22 cellular contexts compared by ENCODE assay signal in the genomic region with DNA sequence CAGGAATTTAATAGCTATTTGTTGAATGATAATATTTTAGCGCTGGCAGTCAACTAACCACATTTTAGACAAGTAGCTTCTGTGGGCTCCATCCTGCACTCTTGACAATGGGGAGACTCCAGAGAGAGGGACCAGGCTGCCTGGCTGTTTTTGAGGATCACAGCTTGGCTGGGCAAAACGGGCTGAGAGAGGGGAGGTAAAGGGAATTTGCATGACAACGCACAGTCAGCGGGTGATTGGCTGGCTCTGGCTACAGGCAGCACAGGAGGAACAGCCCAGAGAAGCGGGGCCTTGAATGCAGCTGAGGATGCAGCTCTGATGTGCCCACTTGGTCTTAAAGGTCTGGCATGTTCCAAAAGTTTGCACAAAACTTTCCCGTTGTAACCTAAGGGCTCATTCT. TPM values are rescaled to one million over a fixed set of nuclear protein-coding genes. Genes with fewer than 3 reads are reported as not detected.
DNase-seq lines count a peak whose midpoint lies in the region; ATAC-seq and TF ChIP-seq lines count a peak whose summit lies in the region.
"Had no signal": no experiment of that assay in that cellular context is flagged by ENCODE, and none has a peak within 500 bp of the region (broad histone marks: within the 10 kb centered on the region; RNA-seq: fewer than 3 reads in every experiment).

No MANE protein-coding gene starts in this region.

- H3K27ac Mint-ChIP-seq in WTC11, result no peak overlapping the region

- H3K4me3 Mint-ChIP-seq in WTC11, result no peak overlapping the region
- H3K4me3 Mint-ChIP-seq: IgD-negative memory B cell had no signal

- H3K9me3 Mint-ChIP-seq in WTC11, result 0 out of 2 replicates have a peak, but pooled peaks cover 4% of the 10 kb centered on the region
- H3K9me3 Mint-ChIP-seq: IgD-negative memory B cell had no signal

- no peak for TF ChIP-seq CTCF in WTC11 (IDR thresholded peaks at IDR 0.05)
- TF ChIP-seq CTCF in spleen (IDR thresholded peaks at IDR 0.05 in 8 of 11, conservative IDR thresholded peaks at IDR 0.05 in 3 of 11), result no peak

- DNase-seq in NCI-H146 (lab: John Stamatoyannopoulos, UW) (peak; percentile 21), NCI-H146 treated with DMSO at 0.1 percent for 48 hours (lab: John Stamatoyannopoulos, UW; ENCODE audit: unreplicated experiment) (no peak), WTC11 (ENCODE audit: low spot score) (peak; percentile 83), iPS-NIHi7 (ENCODE audit: extremely low spot score) (peak; percentile 82), spleen (peak; percentile 52), NCI-H510A treated with DMSO at 0.1 percent for 48 hours (lab: John Stamatoyannopoulos, UW) (no peak)
- DNase-seq in activated CD4-positive, alpha-beta T cell treated with anti-CD3 and anti-CD28 coated beads, Interleukin-2, amount 50 U/mL, for 48 hours, result no peak
- DNase-seq: DMS153, HCEC 1CT, NCI-H1417, NCI-H2081, NCI-H524 treated with DMSO at 0.1 percent for 48 hours, Right ventricle myocardium superior had no signal

- intact Hi-C loops in spleen (cut with DNase I; ENCODE audit: low total_unique reads), result no loop called here

- WGBS in spleen, 5 donors, result 73 to 86% (median 83%) methylated on average over 6 of the region's 6 CpGs

- peaks cover 3% of the 10 kb centered on the region; the same call in 1 of the 2 replicates for H3K36me3 Mint-ChIP-seq in WTC11
- H3K36me3 Mint-ChIP-seq: IgD-negative memory B cell had no signal

- TF ChIP-seq POLR2A in spleen (IDR thresholded peaks at IDR 0.05), result no peak

- H3K4me1 Mint-ChIP-seq in WTC11, result peaks cover 68% of the 10 kb centered on the region
- H3K4me1 Mint-ChIP-seq: IgD-negative memory B cell had no signal

- POLR2A ChIA-PET in WTC11 (lab: Charles Lee), result interaction anchor here (0.5 to 1.0 kb wide), 4 partner anchors 12 to 135 kb away, joined by 3 read pairs; partner anchors contain the start of gene LRFN2

- no peaks in the 10 kb centered on the region for H3K27me3 ChIP-seq in spleen (replicated peaks in 1 of 7)
- H3K27me3 ChIP-seq: BLaER1 treated with 17β-estradiol and CSF1 and Interleukin-3, amounts not matched to agents 10 nM and 100 nM; Peyer's patch had no signal

- H3K4me1 ChIP-seq in spleen, result peaks cover 0 to 26% (median 8%) of the 10 kb centered on the region in 6 donors
- H3K4me1 ChIP-seq: Peyer's patch had no signal

- ATAC-seq in WTC11 (peak; percentile 92), HG03045 (IDR thresholded peaks at IDR 0.05; ENCODE audit: unreplicated experiment) (no peak)
- ATAC-seq: GM12878, SK-N-SH treated with all-trans-retinoic acid at 6 μM for 48 hours had no signal

- no peak overlapping the region for H3K27ac ChIP-seq in spleen
- H3K27ac ChIP-seq: 22Rv1; BLaER1 treated with 17β-estradiol and CSF1 and Interleukin-3, amounts not matched to agents 10 nM and 100 nM; Peyer's patch had no signal

- no peak overlapping the region for H3K4me3 ChIP-seq in spleen
- H3K4me3 ChIP-seq: BLaER1 treated with 17β-estradiol and CSF1 and Interleukin-3, amounts not matched to agents 10 nM and 100 nM; GM12878; Peyer's patch had no signal

- no peaks in the 10 kb centered on the region for H3K27me3 Mint-ChIP-seq in WTC11 (ENCODE audit: low read depth)

- no peaks in the 10 kb centered on the region for H3K9me3 ChIP-seq in spleen
- H3K9me3 ChIP-seq: BLaER1 treated with 17β-estradiol and CSF1 and Interleukin-3, amounts not matched to agents 10 nM and 100 nM; Peyer's patch had no signal

- CTCF ChIA-PET in WTC11 (lab: Charles Lee), result interaction anchor here (0.6 to 2.3 kb wide), 14 partner anchors 9 to 290 kb away, joined by 3 to 23 read pairs (median 6); partner anchors contain the start of gene LRFN2

- H3K36me3 ChIP-seq in spleen, result no peaks in the 10 kb centered on the region
- H3K36me3 ChIP-seq: Peyer's patch had no signal

TF ChIP-seq in WTC11, 78 proteins besides CTCF, POLR2A, EP300 and RAD21:
- 0 out of 2 replicates have a peak, but pooled peaks have one; percentile 24 for TF ChIP-seq ETV6 (CRISPR knock-in tag; IDR thresholded peaks at IDR 0.05)
- TF ChIP-seq ZNF121 (CRISPR knock-in tag; IDR thresholded peaks at IDR 0.05), result peak; percentile 94
- peak; percentile 19; the same call in 1 of the 2 replicates for TF ChIP-seq CBFB (CRISPR knock-in tag; IDR thresholded peaks at IDR 0.05; ENCODE audit: low read depth)
- TF ChIP-seq, protein P1, sequence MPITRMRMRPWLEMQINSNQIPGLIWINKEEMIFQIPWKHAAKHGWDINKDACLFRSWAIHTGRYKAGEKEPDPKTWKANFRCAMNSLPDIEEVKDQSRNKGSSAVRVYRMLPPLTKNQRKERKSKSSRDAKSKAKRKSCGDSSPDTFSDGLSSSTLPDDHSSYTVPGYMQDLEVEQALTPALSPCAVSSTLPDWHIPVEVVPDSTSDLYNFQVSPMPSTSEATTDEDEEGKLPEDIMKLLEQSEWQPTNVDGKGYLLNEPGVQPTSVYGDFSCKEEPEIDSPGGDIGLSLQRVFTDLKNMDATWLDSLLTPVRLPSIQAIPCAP (CRISPR knock-in tag; IDR thresholded peaks at IDR 0.05), result no peak

RNA-seq across cellular contexts. Expression of gene LRFN2, which starts 41.2 kb away (rescaled TPM):
- total RNA-seq in WTC11 (2021) (1.3 to 1.6 TPM (median 1.4 TPM) in 3 replicates), spleen (1 to 10 TPM in 6 of 7 donors, under 1 TPM in 1; 0.70 to 6.0 (median 2.3) TPM)
- under 1 TPM; 0.05 to 0.48 (median 0.07) TPM for polyA plus RNA-seq in spleen
- total RNA-seq: GM12878, HT1080, LHCN-M2, Right ventricle myocardium superior had no signal
- polyA plus RNA-seq: GM12878, IgD-negative memory B cell had no signal

Comparison
In these comparisons a context has a peak if more than half of its experiments do, and no peak if none do; other contexts are left out.
1. DNase-seq: peak in NCI-H146 (single experiment), WTC11 (single experiment), iPS-NIHi7 (single experiment) and spleen (single experiment); none in NCI-H146 treated with DMSO at 0.1 percent for 48 hours (single experiment), activated CD4-positive, alpha-beta T cell treated with anti-CD3 and anti-CD28 coated beads, Interleukin-2, amount 50 U/mL, for 48 hours (0 of 2) and NCI-H510A treated with DMSO at 0.1 percent for 48 hours (single experiment).